Comparison of ENCODE assay signal across 8 cellular contexts in the genomic region with DNA sequence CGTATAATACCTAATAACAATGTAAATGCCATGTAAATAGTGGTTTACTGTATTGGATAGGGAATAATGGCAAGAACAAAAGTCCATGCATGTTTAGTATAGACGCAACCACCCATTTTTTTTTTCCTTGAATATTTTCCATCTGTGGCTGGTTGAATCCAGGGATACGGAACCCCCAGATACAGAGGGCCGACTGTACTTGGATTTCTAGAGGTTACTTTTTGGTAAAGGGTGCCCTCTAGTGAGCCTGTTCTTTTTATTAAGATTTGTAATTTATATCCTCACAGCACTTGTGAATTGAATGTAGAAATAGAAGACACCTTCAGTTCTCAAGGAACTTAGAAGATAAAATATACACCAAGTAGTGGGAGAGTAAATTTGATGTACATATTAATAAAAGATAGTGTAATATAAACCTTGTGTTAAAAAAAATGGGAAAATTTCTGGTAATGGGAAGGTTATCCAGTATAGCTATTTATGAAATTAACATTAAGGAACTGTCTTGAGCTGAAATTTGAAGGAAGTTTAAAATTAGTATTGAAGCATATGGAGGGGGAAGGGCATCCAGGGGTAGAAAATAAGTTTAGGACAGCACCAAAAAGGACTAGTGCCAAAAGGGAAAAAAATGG. TPM values are rescaled to one million over a fixed set of nuclear protein-coding genes. Genes with fewer than 3 reads are reported as not detected.
DNase-seq lines count a peak whose midpoint lies in the region; ATAC-seq, FAIRE-seq and TF ChIP-seq lines count a peak whose summit lies in the region.

No MANE protein-coding gene starts in this region.

- in situ Hi-C loops in astrocyte of the spinal cord (cut with HindIII; ENCODE audit: low sequenced_read_pairs), result no loop called here

- H3K27ac ChIP-seq in kidney (ENCODE audit: low read depth in 2 of 2, low read length in 2 of 2), result no peak overlapping the region
- H3K27ac ChIP-seq in upper lobe of right lung, result no peak overlapping the region

- FAIRE-seq in A204.1 (lab: Jason Lieb, UNC) (peak; percentile 96), kidney (lab: Jason Lieb, UNC) (peak; percentile 62)

- peak; percentile 10 for DNase-seq in GM12864 (ENCODE audit: low read depth)
- peak; percentile 15 for DNase-seq in NCI-H226
- DNase-seq in astrocyte of the spinal cord (ENCODE audit: low read depth, low spot score), result peak; percentile 68
- DNase-seq in kidney, result no peak
- no peak for DNase-seq in upper lobe of right lung

- H3K4me3 ChIP-seq in GM12864 (ENCODE audit: low read depth, low read length) (no peak overlapping the region), astrocyte of the spinal cord (ENCODE audit: low read depth, low read length) (no peak overlapping the region), kidney (ENCODE audit: low read length in 2 of 2) (no peak overlapping the region), upper lobe of right lung (no peak overlapping the region)

- no peak overlapping the region for H3K9ac ChIP-seq in kidney (ENCODE audit: low read length in 2 of 2)

- TF ChIP-seq CTCF in GM12864 (IDR thresholded peaks at IDR 0.05; ENCODE audit: low read depth, low read length, missing control alignments) (peak; percentile 46), astrocyte of the spinal cord (IDR thresholded peaks at IDR 0.05; ENCODE audit: low read depth, low read length) (peak; percentile 32), kidney (IDR thresholded peaks at IDR 0.05; ENCODE audit: borderline replicate concordance, extremely low read depth, insufficient read depth) (peak; percentile 27), upper lobe of right lung (IDR thresholded peaks at IDR 0.05) (peak; percentile 57)

- intact Hi-C loops in kidney (cut with DNase I), result no loop called here
- intact Hi-C loops in upper lobe of right lung (cut with DNase I), result no loop called here

- no peaks in the 10 kb centered on the region for H3K27me3 ChIP-seq in upper lobe of right lung

- ATAC-seq in upper lobe of right lung (peak; percentile 71), HG02571 (IDR thresholded peaks at IDR 0.05; ENCODE audit: unreplicated experiment) (no peak), HG02884 (IDR thresholded peaks at IDR 0.05; ENCODE audit: unreplicated experiment) (no peak)

- no peaks in the 10 kb centered on the region for H3K36me3 ChIP-seq in kidney (ENCODE audit: control insufficient read depth in 1 of 2, insufficient read depth in 2 of 2, low read length in 2 of 2)
- H3K36me3 ChIP-seq in upper lobe of right lung, result no peaks in the 10 kb centered on the region

- H3K4me1 ChIP-seq in kidney (ENCODE audit: control insufficient read depth in 1 of 2, insufficient read depth in 1 of 2, low read depth in 1 of 2, low read length in 2 of 2), result no peaks in the 10 kb centered on the region
- H3K4me1 ChIP-seq in upper lobe of right lung, result peaks cover 4% of the 10 kb centered on the region

- H3K9me3 ChIP-seq in kidney (ENCODE audit: control insufficient read depth in 1 of 2, low read length in 2 of 2), result no peaks in the 10 kb centered on the region
- no peaks in the 10 kb centered on the region for H3K9me3 ChIP-seq in upper lobe of right lung

RNA-seq across cellular contexts. Expression of gene EXOC6, which starts 32.0 kb away (rescaled TPM):
- total RNA-seq in kidney (17.0 TPM), upper lobe of right lung (24.9 TPM)
- polyA plus RNA-seq in kidney (ENCODE audit: insufficient read depth, low read depth, low replicate concordance), result 9.5 TPM

Comparison
In these comparisons a context has a peak if more than half of its experiments do, and no peak if none do; other contexts are left out.
1. DNase-seq: peak in GM12864 (single experiment), NCI-H226 (single experiment) and astrocyte of the spinal cord (single experiment); none in kidney (single experiment) and upper lobe of right lung (single experiment).
2. Peak in every context shown above with its lines, with median percentiles within 50 percentile points of each other: CTCF ChIP-seq.